Comparison of ENCODE assay signal across 17 cellular contexts in the genomic region with DNA sequence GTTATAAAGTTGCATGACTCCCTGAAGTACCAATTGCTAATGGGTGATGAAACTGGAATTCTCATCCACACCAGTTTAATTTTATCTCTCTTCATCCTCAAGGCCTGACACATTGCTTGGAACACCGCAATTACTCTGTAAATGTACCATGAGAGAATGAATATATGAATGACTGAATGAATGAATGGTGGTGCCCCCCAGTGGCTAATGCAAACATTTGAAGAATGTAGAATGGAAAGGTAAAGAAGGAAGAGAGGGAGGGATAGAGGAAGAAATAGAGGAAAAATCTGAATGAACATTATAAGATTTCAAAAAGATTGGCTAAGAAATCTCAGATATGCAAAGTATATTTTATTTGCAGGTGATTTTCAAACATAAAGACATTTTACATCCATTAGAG. TPM values are rescaled to one million over a fixed set of nuclear protein-coding genes. Genes with fewer than 3 reads are reported as not detected.
DNase-seq lines count a peak whose midpoint lies in the region; ATAC-seq and TF ChIP-seq lines count a peak whose summit lies in the region.
"Had no signal": no experiment of that assay in that cellular context is flagged by ENCODE, and none has a peak within 500 bp of the region (broad histone marks: within the 10 kb centered on the region; RNA-seq: fewer than 3 reads in every experiment).

No MANE protein-coding gene starts in this region.

- H3K9ac ChIP-seq in SK-N-SH (no peak overlapping the region), OCI-LY3 (ENCODE audit: low read length) (no peak overlapping the region)

- H3K79me2 ChIP-seq in SK-N-SH (ENCODE audit: insufficient read depth) (peaks cover 99% of the 10 kb centered on the region), OCI-LY3 (ENCODE audit: low read length) (no peaks in the 10 kb centered on the region)

- peak overlapping the region in 1 of 2 experiments; percentile 32; a peak in 1 of 4 replicates for H3K27ac ChIP-seq in SK-N-SH (ENCODE audit: low read depth in 2 of 2, low read length in 1 of 2)
- no peak overlapping the region for H3K27ac ChIP-seq in OCI-LY3 (ENCODE audit: low read length)
- H3K27ac ChIP-seq: 22Rv1 had no signal

- H3K9me3 Mint-ChIP-seq in chondrocyte (ENCODE audit: low read depth): no peaks in the 10 kb centered on the region
- H3K9me3 Mint-ChIP-seq: dendritic cell treated with granulocyte-macrophage colony-stimulating factor and Interleukin-4, amounts not matched to agents 40 ng/mL and 50 ng/mL, for 4 days had no signal

- ATAC-seq in SK-N-SH treated with all-trans-retinoic acid at 6 μM for 48 hours: no peak
- no peak for ATAC-seq in HG03196 (IDR thresholded peaks at IDR 0.05; ENCODE audit: unreplicated experiment)

- H3K27me3 Mint-ChIP-seq in chondrocyte (ENCODE audit: low read depth): no peaks in the 10 kb centered on the region

- CTCF ChIA-PET in SK-N-SH (lab: Yijun Ruan, JAX): interaction anchor here (1.0 to 1.1 kb wide), 2 partner anchors 9 to 244 kb away, joined by 3 read pairs; no protein-coding TSS in a partner anchor

- 100% methylated on average over 1 of the region's 1 CpG for WGBS in SK-N-SH (ENCODE audit: low lambda C conversion rate)

- no peak for DNase-seq in SK-N-SH
- no peak for DNase-seq in chondrocyte (ENCODE audit: low spot score)
- no peak for DNase-seq in retinal pigment epithelial cell (ENCODE audit: low read depth)
- DNase-seq in NCI-H345 (lab: John Stamatoyannopoulos, UW): no peak
- DNase-seq in NCI-H2081 (lab: John Stamatoyannopoulos, UW): no peak
- DNase-seq: activated CD4-positive, alpha-beta T cell treated with anti-CD3 and anti-CD28 coated beads, Interleukin-2, amount 50 U/mL, for 1 hour; activated T-cell treated with anti-CD3 and anti-CD28 coated beads, Interleukin-2, amount 50 U/mL, for 48 hours; GDM1; naive B cell; NCI-H774; SHP77 had no signal

- no peak overlapping the region for H3K4me3 Mint-ChIP-seq in chondrocyte (ENCODE audit: unreplicated experiment)
- H3K4me3 Mint-ChIP-seq: dendritic cell treated with granulocyte-macrophage colony-stimulating factor and Interleukin-4, amounts not matched to agents 40 ng/mL and 50 ng/mL, for 4 days; naive B cell had no signal

- peak; percentile 56 for TF ChIP-seq CTCF in SK-N-SH (IDR thresholded peaks at IDR 0.05)
- peak; percentile 61 for TF ChIP-seq CTCF in OCI-LY3 (IDR thresholded peaks at IDR 0.05; ENCODE audit: low read depth, low read length)
- TF ChIP-seq CTCF in chondrocyte (IDR thresholded peaks at IDR 0.05): peak; percentile 73
- TF ChIP-seq CTCF in retinal pigment epithelial cell (conservative IDR thresholded peaks at IDR 0.05; ENCODE audit: low read depth, low read length): peak; percentile 42

- no peak overlapping the region for H3K4me2 ChIP-seq in SK-N-SH
- no peak overlapping the region for H3K4me2 ChIP-seq in OCI-LY3 (ENCODE audit: low read length)

- H3F3A ChIP-seq in SK-N-SH (replicated peaks; ENCODE audit: insufficient read depth): peaks cover 34% of the 10 kb centered on the region

- H3K27me3 ChIP-seq in SK-N-SH (ENCODE audit: insufficient read depth) (no peaks in the 10 kb centered on the region), OCI-LY3 (ENCODE audit: low read depth, low read length) (peaks cover 30% of the 10 kb centered on the region)

- POLR2A ChIA-PET in SK-N-SH (lab: Yijun Ruan, JAX): no interaction called here

- no peaks in the 10 kb centered on the region for H3K9me2 ChIP-seq in SK-N-SH

- H3K4me1 Mint-ChIP-seq in chondrocyte (ENCODE audit: low read depth): peaks cover 70% of the 10 kb centered on the region
- H3K4me1 Mint-ChIP-seq: naive B cell had no signal

- H3K36me3 Mint-ChIP-seq in chondrocyte (ENCODE audit: low read depth): peaks cover 14% of the 10 kb centered on the region
- H3K36me3 Mint-ChIP-seq: naive B cell had no signal

- H3K9me3 ChIP-seq in SK-N-SH (no peaks in the 10 kb centered on the region), OCI-LY3 (ENCODE audit: insufficient read depth, low read length) (no peaks in the 10 kb centered on the region)

- H3K4me3 ChIP-seq in SK-N-SH (ENCODE audit: low read depth in 2 of 2, low read length in 1 of 2) (no peak overlapping the region), OCI-LY3 (ENCODE audit: low read length) (no peak overlapping the region), retinal pigment epithelial cell (ENCODE audit: low read length) (no peak overlapping the region)

- peak overlapping the region; percentile 70 for H3K27ac Mint-ChIP-seq in chondrocyte (ENCODE audit: unreplicated experiment)
- H3K27ac Mint-ChIP-seq: dendritic cell treated with granulocyte-macrophage colony-stimulating factor and Interleukin-4, amounts not matched to agents 40 ng/mL and 50 ng/mL, for 4 days; naive B cell had no signal

- 0 out of 2 replicates have a peak, but pooled peaks have one; percentile 14 for TF ChIP-seq RAD21 in SK-N-SH (IDR thresholded peaks at IDR 0.05; ENCODE audit: low read length)

- peaks cover 0 to 24% of the 10 kb centered on the region in 2 experiments; a peak in 1 of 4 replicates for H3K4me1 ChIP-seq in SK-N-SH (ENCODE audit: control insufficient read depth in 1 of 2, insufficient read depth in 2 of 2, low read depth in 1 of 2, low read length in 1 of 2)
- H3K4me1 ChIP-seq in OCI-LY3 (ENCODE audit: low read length): peaks cover 4% of the 10 kb centered on the region

- no peak overlapping the region for H2AFZ ChIP-seq in SK-N-SH (ENCODE audit: low read depth)
- H2AFZ ChIP-seq in OCI-LY3 (ENCODE audit: low read depth, low read length): no peak overlapping the region

- H3K36me3 ChIP-seq in SK-N-SH (replicated peaks in 1 of 2; ENCODE audit: control insufficient read depth in 1 of 2, insufficient read depth in 2 of 2, low read length in 1 of 2): peaks cover 2 to 63% of the 10 kb centered on the region in 2 experiments
- H3K36me3 ChIP-seq in OCI-LY3 (replicated peaks; ENCODE audit: low read depth, low read length): no peaks in the 10 kb centered on the region

- H4K20me1 ChIP-seq in SK-N-SH (ENCODE audit: insufficient read depth) (peaks cover 97% of the 10 kb centered on the region), OCI-LY3 (ENCODE audit: insufficient read depth, low read length) (no peaks in the 10 kb centered on the region)

- no peak for TF ChIP-seq EP300 in SK-N-SH (IDR thresholded peaks at IDR 0.05; ENCODE audit: borderline replicate concordance in 1 of 2, low read depth in 1 of 2, low read length in 1 of 2)

TF ChIP-seq in SK-N-SH, 30 proteins besides CTCF, POLR2A, EP300 and RAD21:
- TF ChIP-seq NFIC (IDR thresholded peaks at IDR 0.05; ENCODE audit: borderline replicate concordance) (no peak), RFX5 (IDR thresholded peaks at IDR 0.05; ENCODE audit: low read length) (no peak), GATA2 (CRISPR knock-in tag; IDR thresholded peaks at IDR 0.05) (no peak), FOXJ3 (CRISPR knock-in tag; IDR thresholded peaks at IDR 0.05) (no peak), SMC3 (IDR thresholded peaks at IDR 0.05; ENCODE audit: low read depth, low read length) (no peak), MEF2A (IDR thresholded peaks at IDR 0.05; ENCODE audit: borderline replicate concordance, low read depth) (no peak), CHD2 (IDR thresholded peaks at IDR 0.05; ENCODE audit: low read length, partially characterized antibody) (no peak)
- TF ChIP-seq, protein P1, sequence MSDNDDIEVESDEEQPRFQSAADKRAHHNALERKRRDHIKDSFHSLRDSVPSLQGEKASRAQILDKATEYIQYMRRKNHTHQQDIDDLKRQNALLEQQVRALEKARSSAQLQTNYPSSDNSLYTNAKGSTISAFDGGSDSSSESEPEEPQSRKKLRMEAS (IDR thresholded peaks at IDR 0.05; ENCODE audit: low read depth): no peak

TF ChIP-seq in SK-N-SH treated with all-trans-retinoic acid at 6 μM for 48 hours, 23 proteins besides CTCF, POLR2A, EP300 and RAD21 (continues in another document):
- no peak for TF ChIP-seq ZC3H10 (CRISPR knock-in tag; IDR thresholded peaks at IDR 0.05)
- TF ChIP-seq, protein P2, sequence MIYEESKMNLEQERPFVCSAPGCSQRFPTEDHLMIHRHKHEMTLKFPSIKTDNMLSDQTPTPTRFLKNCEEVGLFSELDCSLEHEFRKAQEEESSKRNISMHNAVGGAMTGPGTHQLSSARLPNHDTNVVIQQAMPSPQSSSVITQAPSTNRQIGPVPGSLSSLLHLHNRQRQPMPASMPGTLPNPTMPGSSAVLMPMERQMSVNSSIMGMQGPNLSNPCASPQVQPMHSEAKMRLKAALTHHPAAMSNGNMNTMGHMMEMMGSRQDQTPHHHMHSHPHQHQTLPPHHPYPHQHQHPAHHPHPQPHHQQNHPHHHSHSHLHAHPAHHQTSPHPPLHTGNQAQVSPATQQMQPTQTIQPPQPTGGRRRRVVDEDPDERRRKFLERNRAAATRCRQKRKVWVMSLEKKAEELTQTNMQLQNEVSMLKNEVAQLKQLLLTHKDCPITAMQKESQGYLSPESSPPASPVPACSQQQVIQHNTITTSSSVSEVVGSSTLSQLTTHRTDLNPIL (CRISPR knock-in tag; IDR thresholded peaks at IDR 0.05; ENCODE audit: low read depth): no peak
- no peak for TF ChIP-seq PPARA (CRISPR knock-in tag; IDR thresholded peaks at IDR 0.05; ENCODE audit: borderline replicate concordance)
- TF ChIP-seq ARNTL (CRISPR knock-in tag; IDR thresholded peaks at IDR 0.05; ENCODE audit: borderline replicate concordance, low read depth): no peak
- TF ChIP-seq GLIS3 (CRISPR knock-in tag; IDR thresholded peaks at IDR 0.05): no peak
- TF ChIP-seq ESRRG (CRISPR knock-in tag; IDR thresholded peaks at IDR 0.05): no peak
- TF ChIP-seq ZNF70 (CRISPR knock-in tag; IDR thresholded peaks at IDR 0.05): no peak
- no peak for TF ChIP-seq SNAI2 (CRISPR knock-in tag; IDR thresholded peaks at IDR 0.05)
- no peak for TF ChIP-seq RARB (CRISPR knock-in tag; IDR thresholded peaks at IDR 0.05)
- no peak for TF ChIP-seq OSR1 (CRISPR knock-in tag; IDR thresholded peaks at IDR 0.05)
- no peak for TF ChIP-seq ISL1 (CRISPR knock-in tag; IDR thresholded peaks at IDR 0.05)
- TF ChIP-seq, protein P3, sequence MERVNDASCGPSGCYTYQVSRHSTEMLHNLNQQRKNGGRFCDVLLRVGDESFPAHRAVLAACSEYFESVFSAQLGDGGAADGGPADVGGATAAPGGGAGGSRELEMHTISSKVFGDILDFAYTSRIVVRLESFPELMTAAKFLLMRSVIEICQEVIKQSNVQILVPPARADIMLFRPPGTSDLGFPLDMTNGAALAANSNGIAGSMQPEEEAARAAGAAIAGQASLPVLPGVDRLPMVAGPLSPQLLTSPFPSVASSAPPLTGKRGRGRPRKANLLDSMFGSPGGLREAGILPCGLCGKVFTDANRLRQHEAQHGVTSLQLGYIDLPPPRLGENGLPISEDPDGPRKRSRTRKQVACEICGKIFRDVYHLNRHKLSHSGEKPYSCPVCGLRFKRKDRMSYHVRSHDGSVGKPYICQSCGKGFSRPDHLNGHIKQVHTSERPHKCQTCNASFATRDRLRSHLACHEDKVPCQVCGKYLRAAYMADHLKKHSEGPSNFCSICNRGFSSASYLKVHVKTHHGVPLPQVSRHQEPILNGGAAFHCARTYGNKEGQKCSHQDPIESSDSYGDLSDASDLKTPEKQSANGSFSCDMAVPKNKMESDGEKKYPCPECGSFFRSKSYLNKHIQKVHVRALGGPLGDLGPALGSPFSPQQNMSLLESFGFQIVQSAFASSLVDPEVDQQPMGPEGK (CRISPR knock-in tag; IDR thresholded peaks at IDR 0.05; ENCODE audit: borderline replicate concordance): no peak

RNA-seq across cellular contexts. Expression of a gene that starts 13.1 kb away (rescaled TPM):
- 44.5 and 45.1 TPM in 2 replicates for polyA plus RNA-seq in SK-N-SH (2012; rRNA removed)
- polyA plus RNA-seq in SK-N-SH (2012; cell fraction: cytosol; rRNA removed): 31.9 and 38.4 TPM in 2 replicates
- 44.9 and 75.9 TPM in 2 replicates for polyA plus RNA-seq in SK-N-SH (2012; cell fraction: nucleus; rRNA removed)
- 143 to 222 TPM (median 219 TPM) in 3 replicates for total RNA-seq in chondrocyte
- total RNA-seq: HT-29 had no signal
